8 cellular contexts compared by ENCODE assay signal in genomic region chr17:32352734-32353133, GRCh38. TPM values are rescaled to one million over a fixed set of nuclear protein-coding genes. Genes with fewer than 3 reads are reported as not detected.
DNase-seq lines count a peak whose midpoint lies in the region; ATAC-seq and TF ChIP-seq lines count a peak whose summit lies in the region.
"Not testable (repeated sequence)": the region's sequence is repeated elsewhere in the genome, so short reads cannot be mapped to it uniquely, and the experiment has no call there.

No MANE protein-coding gene starts in this region.

- peaks cover 11% of the 10 kb centered on the region for H3F3A ChIP-seq in smooth muscle cell (ENCODE audit: low read depth)

- H3K36me3 ChIP-seq in SK-N-MC (ENCODE audit: insufficient read depth, low read length) (peaks cover 60% of the 10 kb centered on the region), left ventricle myocardium inferior (peaks cover 56% of the 10 kb centered on the region)
- H3K36me3 ChIP-seq in smooth muscle cell (ENCODE audit: low read depth), result not testable (repeated sequence)

- not testable (repeated sequence) for H2AFZ ChIP-seq in smooth muscle cell (ENCODE audit: low read depth)

- not testable (repeated sequence) for H3K27ac Mint-ChIP-seq in activated naive CD4-positive, alpha-beta T cell treated with anti-CD3 and anti-CD28 coated beads for 36 hours
- peak overlapping the region; percentile 36 to 100 for H3K27ac Mint-ChIP-seq in natural killer cell

- H3K4me1 ChIP-seq in left ventricle myocardium inferior (peaks cover 89% of the 10 kb centered on the region), smooth muscle cell (ENCODE audit: low read depth) (peaks cover 25% of the 10 kb centered on the region)

- H3K9ac ChIP-seq in SK-N-MC (ENCODE audit: insufficient read length), result peak overlapping the region; percentile 99
- H3K9ac ChIP-seq in smooth muscle cell (ENCODE audit: low read depth), result not testable (repeated sequence)

- peaks cover 58% of the 10 kb centered on the region for H3K36me3 Mint-ChIP-seq in activated naive CD4-positive, alpha-beta T cell treated with anti-CD3 and anti-CD28 coated beads for 36 hours (ENCODE audit: low read depth)
- peaks cover 15% of the 10 kb centered on the region for H3K36me3 Mint-ChIP-seq in natural killer cell

- WGBS in smooth muscle cell (ENCODE audit: low lambda C conversion rate), result 88% methylated on average over 9 of the region's 9 CpGs

- peaks cover 73% of the 10 kb centered on the region for H4K20me1 ChIP-seq in smooth muscle cell (ENCODE audit: low read depth)

- ATAC-seq in natural killer cell, result not testable (repeated sequence)

- H3K4me2 ChIP-seq in smooth muscle cell, result peak overlapping the region; percentile 98

- not testable (repeated sequence) for H3K27me3 Mint-ChIP-seq in activated naive CD4-positive, alpha-beta T cell treated with anti-CD3 and anti-CD28 coated beads for 36 hours (ENCODE audit: low read depth); natural killer cell (ENCODE audit: low read depth in 2 of 2)

- H3K4me3 ChIP-seq in AG10803 (ENCODE audit: low read length) (peak overlapping the region; percentile 99), HFF-Myc (replicated peaks; ENCODE audit: low read depth, low read length) (peak overlapping the region; percentile 61), SK-N-MC (peak overlapping the region; percentile 90), dorsolateral prefrontal cortex (peak overlapping the region in 50 of 59 donors; percentile 59 to 99 (median 89)), left ventricle myocardium inferior (peak overlapping the region; percentile 87), smooth muscle cell (peak overlapping the region; percentile 96)

- H3K27ac ChIP-seq in SK-N-MC; dorsolateral prefrontal cortex; left ventricle myocardium inferior (replicated peaks); smooth muscle cell (ENCODE audit: low read depth): not testable (repeated sequence)

- H3K9me3 ChIP-seq in SK-N-MC (ENCODE audit: low read depth, low read length); left ventricle myocardium inferior (replicated peaks); smooth muscle cell (replicated peaks; ENCODE audit: low read depth): not testable (repeated sequence)

- H3K4me3 Mint-ChIP-seq in activated naive CD4-positive, alpha-beta T cell treated with anti-CD3 and anti-CD28 coated beads for 36 hours, result peak overlapping the region; percentile 97
- H3K4me3 Mint-ChIP-seq in natural killer cell, result peak overlapping the region; percentile 100

- CTCF ChIA-PET in activated naive CD4-positive, alpha-beta T cell treated with anti-CD3 and anti-CD28 coated beads for 36 hours (lab: Charles Lee), result interaction anchor here (1.0 to 2.0 kb wide), 2 partner anchors 29 to 97 kb away, joined by 3 to 4 read pairs; no protein-coding TSS in a partner anchor

- not testable (repeated sequence) for TF ChIP-seq CTCF in AG10803 (conservative IDR thresholded peaks at IDR 0.05; ENCODE audit: low read length); HFF-Myc (IDR thresholded peaks at IDR 0.05; ENCODE audit: low read depth, low read length, missing control alignments); dorsolateral prefrontal cortex (IDR thresholded peaks at IDR 0.05 in 54 of 56, conservative IDR thresholded peaks at IDR 0.05 in 2 of 56; ENCODE audit: low read depth in 1 of 56, partially characterized antibody in 56 of 56); left ventricle myocardium inferior (IDR thresholded peaks at IDR 0.05; ENCODE audit: borderline replicate concordance); natural killer cell (IDR thresholded peaks at IDR 0.05); smooth muscle cell (IDR thresholded peaks at IDR 0.05; ENCODE audit: borderline replicate concordance, insufficient read depth, poor library complexity, severe bottlenecking)

- not testable (repeated sequence) for H3K9me3 Mint-ChIP-seq in activated naive CD4-positive, alpha-beta T cell treated with anti-CD3 and anti-CD28 coated beads for 36 hours; natural killer cell

- not testable (repeated sequence) for DNase-seq in AG10803 (ENCODE audit: low read depth); HFF-Myc (ENCODE audit: extremely low read depth, low read depth); SK-N-MC (ENCODE audit: low read depth, low spot score); activated naive CD4-positive, alpha-beta T cell treated with anti-CD3 and anti-CD28 coated beads for 36 hours; dorsolateral prefrontal cortex; left ventricle myocardium inferior; natural killer cell; smooth muscle cell (lab: John Stamatoyannopoulos, UW; ENCODE audit: unreplicated experiment)

- peaks cover 59% of the 10 kb centered on the region for H3K4me1 Mint-ChIP-seq in activated naive CD4-positive, alpha-beta T cell treated with anti-CD3 and anti-CD28 coated beads for 36 hours (ENCODE audit: low read depth)
- H3K4me1 Mint-ChIP-seq in natural killer cell, result peaks cover 48 to 59% of the 10 kb centered on the region in 2 donors

- intact Hi-C loops in activated naive CD4-positive, alpha-beta T cell treated with anti-CD3 and anti-CD28 coated beads for 36 hours (cut with micrococcal nuclease), result loop anchor here (10.0 kb wide), 1 partner anchor 348 kb away; the partner anchor contains the start of gene LRRC37B
- intact Hi-C loops in dorsolateral prefrontal cortex (cut with DNase I), result loop anchor here in 1 of 2 donors (5.0 kb wide), 1 partner anchor 90 kb away; the partner anchor contains the start of gene PSMD11
- intact Hi-C loops in left ventricle myocardium inferior (cut with micrococcal nuclease); natural killer cell (cut with micrococcal nuclease): not testable (repeated sequence)

- H3K27me3 ChIP-seq in dorsolateral prefrontal cortex; left ventricle myocardium inferior (ENCODE audit: low read depth); smooth muscle cell (ENCODE audit: low read depth): not testable (repeated sequence)

- peaks cover 77% of the 10 kb centered on the region for H3K79me2 ChIP-seq in smooth muscle cell (ENCODE audit: low read depth)

RNA-seq across cellular contexts. Expression of gene ZNF207, which starts 2.8 kb away (rescaled TPM):
- 100 to 1,000 TPM; 213 to 230 TPM for total RNA-seq in activated naive CD4-positive, alpha-beta T cell treated with anti-CD3 and anti-CD28 coated beads for 36 hours
- 100 to 1,000 TPM; 116 to 206 (median 155) TPM for total RNA-seq in dorsolateral prefrontal cortex
- 54.5 TPM for total RNA-seq in left ventricle myocardium inferior
- total RNA-seq in natural killer cell, result 100 to 1,000 TPM; 378 to 444 (median 428) TPM
- 158 and 196 TPM in 2 replicates for total RNA-seq in smooth muscle cell
- polyA plus RNA-seq in smooth muscle cell, result 84.3 and 104 TPM in 2 replicates

RNA-seq across cellular contexts. Expression of gene C17orf75, which starts 10.8 kb away (rescaled TPM):
- 10 to 100 TPM; 25.3 to 26.6 TPM for total RNA-seq in activated naive CD4-positive, alpha-beta T cell treated with anti-CD3 and anti-CD28 coated beads for 36 hours
- total RNA-seq in dorsolateral prefrontal cortex (10 to 100 TPM; 13.8 to 48.9 (median 32.4) TPM), left ventricle myocardium inferior (22.5 TPM), natural killer cell (10 to 100 TPM; 12.7 to 18.8 (median 13.3) TPM), smooth muscle cell (15.2 and 19.0 TPM in 2 replicates)
- polyA plus RNA-seq in smooth muscle cell, result 10.2 and 15.1 TPM in 2 replicates
